Comparison of ENCODE assay signal across 11 cellular contexts in genomic region chr7:150451833-150452431, GRCh38. TPM values are rescaled to one million over a fixed set of nuclear protein-coding genes. Genes with fewer than 3 reads are reported as not detected.
DNase-seq lines count a peak whose midpoint lies in the region; ATAC-seq, FAIRE-seq and TF ChIP-seq lines count a peak whose summit lies in the region.
"Had no signal": no experiment of that assay in that cellular context is flagged by ENCODE, and none has a peak within 500 bp of the region (broad histone marks: within the 10 kb centered on the region; RNA-seq: fewer than 3 reads in every experiment).

No MANE protein-coding gene starts in this region.

- no peaks in the 10 kb centered on the region for H3K27me3 ChIP-seq in left ventricle myocardium inferior (ENCODE audit: low read depth)
- H3K27me3 ChIP-seq in hepatocyte = peaks cover 11% of the 10 kb centered on the region

- H3K4me1 ChIP-seq in left ventricle myocardium inferior (peaks cover 55% of the 10 kb centered on the region), hepatocyte (ENCODE audit: insufficient read depth) (no peaks in the 10 kb centered on the region)

- H3K36me3 ChIP-seq in left ventricle myocardium inferior (peaks cover 12% of the 10 kb centered on the region), hepatocyte (replicated peaks; ENCODE audit: insufficient read depth, low read depth) (no peaks in the 10 kb centered on the region)

- H3K9me3 ChIP-seq in left ventricle myocardium inferior (replicated peaks) = peaks cover 11% of the 10 kb centered on the region
- no peaks in the 10 kb centered on the region for H3K9me3 ChIP-seq in hepatocyte (ENCODE audit: low read depth)

- H3K4me3 ChIP-seq in left ventricle myocardium inferior (peak overlapping the region; percentile 70), hepatocyte (no peak overlapping the region)

- no peak overlapping the region for H2AFZ ChIP-seq in hepatocyte

- 78% methylated on average over 8 of the region's 8 CpGs for WGBS in hepatocyte (ENCODE audit: low lambda C conversion rate, missing lambda C conversion rate)

- no peaks in the 10 kb centered on the region for H3K9me2 ChIP-seq in hepatocyte (replicated peaks; ENCODE audit: insufficient read depth)

- H4K20me1 ChIP-seq in hepatocyte (ENCODE audit: insufficient read depth, poor library complexity, severe bottlenecking) = no peaks in the 10 kb centered on the region

- no peak overlapping the region for H3K4me2 ChIP-seq in hepatocyte

- H3K27ac Mint-ChIP-seq in activated T-cell treated with anti-CD3 and anti-CD28 coated beads, Interleukin-2, amount 50 U/mL, for 24 hours = peak overlapping the region; percentile 97

- ATAC-seq in GM18861 (IDR thresholded peaks at IDR 0.05; ENCODE audit: unreplicated experiment) = no peak

- H3K36me3 Mint-ChIP-seq in activated T-cell treated with anti-CD3 and anti-CD28 coated beads, Interleukin-2, amount 50 U/mL, for 24 hours (ENCODE audit: low read depth) = peaks cover 53% of the 10 kb centered on the region

- FAIRE-seq in GM18507 (lab: Jason Lieb, UNC) (peak; percentile 67), RCC 7860 (lab: Jason Lieb, UNC) (no peak)
- FAIRE-seq: endometrium had no signal

- H3K79me2 ChIP-seq in hepatocyte = no peaks in the 10 kb centered on the region

- H3K27me3 Mint-ChIP-seq in activated T-cell treated with anti-CD3 and anti-CD28 coated beads, Interleukin-2, amount 50 U/mL, for 24 hours = no peaks in the 10 kb centered on the region

- peaks cover 9% of the 10 kb centered on the region for H3K9me3 Mint-ChIP-seq in activated T-cell treated with anti-CD3 and anti-CD28 coated beads, Interleukin-2, amount 50 U/mL, for 24 hours

- DNase-seq in GM18507 (ENCODE audit: extremely low spot score, insufficient read length, low read depth) (no peak), left ventricle myocardium inferior (no peak), hepatocyte (ENCODE audit: low spot score) (no peak), midbrain (lab: John Stamatoyannopoulos, UW) (no peak), RCC 7860 (ENCODE audit: low spot score) (no peak)
- DNase-seq in activated T-cell treated with anti-CD3 and anti-CD28 coated beads, Interleukin-2, amount 50 U/mL, for 24 hours = peak; percentile 68
- DNase-seq in stimulated activated CD8-positive, alpha-beta memory T cell treated with anti-CD3 and anti-CD28 coated beads, Interleukin-4, amount 100 ng/mL, for 48 hours = peak; percentile 61
- DNase-seq: NCI-H1436 treated with DMSO at 0.1 percent for 48 hours, trophoblast cell had no signal

- intact Hi-C loops in left ventricle myocardium inferior (cut with micrococcal nuclease) = loop anchor here (5.0 kb wide), 1 partner anchor 115 kb away; the partner anchor contains the start of gene GIMAP4

- peaks cover 72% of the 10 kb centered on the region for H3K4me1 Mint-ChIP-seq in activated T-cell treated with anti-CD3 and anti-CD28 coated beads, Interleukin-2, amount 50 U/mL, for 24 hours (ENCODE audit: low read depth)

- H3K27ac ChIP-seq in left ventricle myocardium inferior (replicated peaks) = peak overlapping the region; percentile 92
- H3K27ac ChIP-seq in hepatocyte = no peak overlapping the region

- H3K4me3 Mint-ChIP-seq in activated T-cell treated with anti-CD3 and anti-CD28 coated beads, Interleukin-2, amount 50 U/mL, for 24 hours = peak overlapping the region; percentile 89

- TF ChIP-seq CTCF in left ventricle myocardium inferior (IDR thresholded peaks at IDR 0.05; ENCODE audit: borderline replicate concordance) (no peak), hepatocyte (IDR thresholded peaks at IDR 0.05; ENCODE audit: poor library complexity) (no peak)

RNA-seq across cellular contexts. Expression of gene GIMAP8, which starts 1.5 kb away (rescaled TPM):
- total RNA-seq in left ventricle myocardium inferior (11.0 TPM), hepatocyte (0.10 and 0.12 TPM in 2 replicates)
- polyA plus RNA-seq in hepatocyte = not detected in 2 replicates

Comparison
In these comparisons a context has a peak if more than half of its experiments do, and no peak if none do; other contexts are left out.
1. DNase-seq: peak in activated T-cell treated with anti-CD3 and anti-CD28 coated beads, Interleukin-2, amount 50 U/mL, for 24 hours (single experiment) and stimulated activated CD8-positive, alpha-beta memory T cell treated with anti-CD3 and anti-CD28 coated beads, Interleukin-4, amount 100 ng/mL, for 48 hours (single experiment); none in GM18507 (single experiment), left ventricle myocardium inferior (single experiment), hepatocyte (single experiment), midbrain (single experiment) and RCC 7860 (single experiment).
2. RNA of gene GIMAP8, which starts 1.5 kb away (total RNA-seq): 11.0 TPM in left ventricle myocardium inferior (single experiment); 0.10 to 0.12 TPM in hepatocyte; every median in the first group is over 10 times any median in the second.